15 cellular contexts compared by ENCODE assay signal in genomic region chr17:6035801-6036394, GRCh38. TPM values are rescaled to one million over a fixed set of nuclear protein-coding genes. Genes with fewer than 3 reads are reported as not detected.
A peak's percentile ranks its signal among the peaks of the same experiment; 100 is the strongest.
DNase-seq lines count a peak whose midpoint lies in the region; ATAC-seq and TF ChIP-seq lines count a peak whose summit lies in the region.
"Had no signal": no experiment of that assay in that cellular context is flagged by ENCODE, and none has a peak within 500 bp of the region (broad histone marks: within the 10 kb centered on the region; RNA-seq: fewer than 3 reads in every experiment).

No MANE protein-coding gene starts in this region.

- intact Hi-C loops in left ventricle myocardium superior (cut with micrococcal nuclease) = no loop called here
- intact Hi-C loops in cardiac septum (cut with DNase I) = no loop called here

- TF ChIP-seq CTCF in choroid plexus epithelial cell (conservative IDR thresholded peaks at IDR 0.05; ENCODE audit: low read depth, low read length) = no peak

- ATAC-seq in left ventricle myocardium superior = no peak
- no peak for ATAC-seq in HG02798 (IDR thresholded peaks at IDR 0.05; ENCODE audit: poor library complexity, unreplicated experiment)
- ATAC-seq: SK-N-SH treated with all-trans-retinoic acid at 6 μM for 48 hours had no signal

- no peak overlapping the region for H3K4me3 ChIP-seq in choroid plexus epithelial cell (ENCODE audit: low read depth, low read length)
- H3K4me3 ChIP-seq: Peyer's patch had no signal

- DNase-seq in left ventricle myocardium superior (peak; percentile 35), cardiac septum (ENCODE audit: low spot score) (no peak), NCI-H69 (lab: John Stamatoyannopoulos, UW) (peak; percentile 8), choroid plexus epithelial cell (ENCODE audit: low read depth) (peak; percentile 5), NCI-H1436 treated with DMSO at 0.1 percent for 48 hours (lab: John Stamatoyannopoulos, UW) (no peak), NK-92 (lab: John Stamatoyannopoulos, UW; ENCODE audit: unreplicated experiment) (no peak)
- DNase-seq: CD4-positive, CD25-positive, alpha-beta regulatory T cell; GOT3; NCI-H2029; NCI-H774; Peyer's patch; SHP77; T-helper 1 cell had no signal

RNA-seq across cellular contexts. Expression of gene WSCD1, which starts 34.3 kb away (rescaled TPM):
- total RNA-seq in left ventricle myocardium superior (11.6 TPM), cardiac septum (1.4 TPM)
- total RNA-seq: CD4-positive, CD25-positive, alpha-beta regulatory T cell had no signal

Comparison
In these comparisons a context has a peak if more than half of its experiments do, and no peak if none do; other contexts are left out.
1. DNase-seq: peak in left ventricle myocardium superior (single experiment), NCI-H69 (single experiment) and choroid plexus epithelial cell (single experiment); none in cardiac septum (single experiment), NCI-H1436 treated with DMSO at 0.1 percent for 48 hours (single experiment) and NK-92 (single experiment).